8 cellular contexts compared by ENCODE assay signal in genomic region chr20:36050436-36051317, GRCh38.
DNase-seq lines count a peak whose midpoint lies in the region; ATAC-seq, FAIRE-seq and TF ChIP-seq lines count a peak whose summit lies in the region.

No MANE protein-coding gene starts in this region.

- peaks cover 8% of the 10 kb centered on the region for H3K36me3 Mint-ChIP-seq in astrocyte (ENCODE audit: low read depth, unreplicated experiment)

- H3K27ac ChIP-seq in astrocyte (ENCODE audit: low read depth, low read length) (peak overlapping the region; percentile 94), aorta (ENCODE audit: low read depth in 1 of 2, low read length in 2 of 2) (peak overlapping the region; percentile 88 to 90)

- DNase-seq in NCI-H187 treated with DMSO at 0.1 percent for 48 hours (lab: John Stamatoyannopoulos, UW): peak; percentile 41
- peak; percentile 70 for DNase-seq in T-helper 22 cell (ENCODE audit: low read depth)
- DNase-seq in astrocyte (ENCODE audit: low read depth): peak; percentile 75
- peak; percentile 86 to 89 for DNase-seq in hippocampal formation (lab: John Stamatoyannopoulos, UW)
- peak; percentile 56 for DNase-seq in renal cortical epithelial cell (ENCODE audit: low read depth)
- DNase-seq in aorta: peak; percentile 95 to 96

- H3K4me1 ChIP-seq in astrocyte (ENCODE audit: insufficient read depth, low read length) (peaks cover 7% of the 10 kb centered on the region), aorta (ENCODE audit: control insufficient read depth in 1 of 2, insufficient read depth in 2 of 2, low read length in 2 of 2) (no peaks in the 10 kb centered on the region)

- 1% methylated on average over 65 to 75 of the region's 75 CpGs for WGBS in aorta, 2 donors

- no peaks in the 10 kb centered on the region for H3K9me3 ChIP-seq in astrocyte (ENCODE audit: insufficient read depth, low read depth, low read length)
- H3K9me3 ChIP-seq in aorta (ENCODE audit: control insufficient read depth, low read length): peaks cover 1% of the 10 kb centered on the region

- peak; percentile 60 for ATAC-seq in GM18499 (IDR thresholded peaks at IDR 0.05; ENCODE audit: insufficient read depth, unreplicated experiment)
- peak; percentile 80 for ATAC-seq in HG02938 (IDR thresholded peaks at IDR 0.05; ENCODE audit: unreplicated experiment)
- peak; percentile 99 for ATAC-seq in aorta (ENCODE audit: low FRiP score)

- H3K4me2 ChIP-seq in astrocyte (ENCODE audit: low read length): peak overlapping the region; percentile 88

- peaks cover 33% of the 10 kb centered on the region for H4K20me1 ChIP-seq in astrocyte (ENCODE audit: insufficient read depth, low read length)

- H3K4me1 Mint-ChIP-seq in astrocyte (ENCODE audit: low read depth, unreplicated experiment): peaks cover 17% of the 10 kb centered on the region

- peak overlapping the region; percentile 93 for H3K4me3 Mint-ChIP-seq in astrocyte (ENCODE audit: unreplicated experiment)

- peaks cover 13% of the 10 kb centered on the region for H3K27me3 Mint-ChIP-seq in astrocyte (ENCODE audit: low read depth, unreplicated experiment)

- H3K4me3 ChIP-seq in astrocyte (ENCODE audit: insufficient read depth, low read depth, low read length) (peak overlapping the region; percentile 73), aorta (ENCODE audit: low read length in 2 of 2) (peak overlapping the region; percentile 65 to 68)

- H3K9ac ChIP-seq in astrocyte (ENCODE audit: low read length): peak overlapping the region; percentile 100

- TF ChIP-seq CTCF in astrocyte (IDR thresholded peaks at IDR 0.05; ENCODE audit: insufficient read depth, low read depth, low read length): no peak

- H2AFZ ChIP-seq in astrocyte (ENCODE audit: low read depth, low read length): peak overlapping the region; percentile 80

- H3K36me3 ChIP-seq in astrocyte (ENCODE audit: insufficient read depth, low read length) (peaks cover 5% of the 10 kb centered on the region), aorta (ENCODE audit: control insufficient read depth in 1 of 2, insufficient read depth in 2 of 2, low read length in 1 of 2) (no peaks in the 10 kb centered on the region)

- H3K79me2 ChIP-seq in astrocyte (ENCODE audit: insufficient read depth, low read length): peaks cover 50% of the 10 kb centered on the region

- H3K27me3 ChIP-seq in astrocyte (ENCODE audit: insufficient read depth, low read length) (no peaks in the 10 kb centered on the region), aorta (ENCODE audit: control insufficient read depth in 1 of 2, insufficient read depth in 2 of 2, low read length in 1 of 2) (no peaks in the 10 kb centered on the region)

- no peaks in the 10 kb centered on the region for H3K9me3 Mint-ChIP-seq in astrocyte (ENCODE audit: unreplicated experiment)

- peak overlapping the region; percentile 91 for H3K27ac Mint-ChIP-seq in astrocyte (ENCODE audit: unreplicated experiment)

- FAIRE-seq in astrocyte (lab: Jason Lieb, UNC): no peak

- intact Hi-C loops in aorta (cut with DNase I): loop anchor here in 1 of 2 donors (1.0 to 5.0 kb wide), 4 partner anchors 14 to 508 kb away; partner anchors contain the start of gene ERGIC3

Comparison
In these comparisons a context has a peak if more than half of its experiments do, and no peak if none do; other contexts are left out.
1. Peak in every context shown above with its lines: DNase-seq, ATAC-seq, H3K4me3 ChIP-seq and H3K27ac ChIP-seq.
2. DNase-seq: peak in every context shown above with its lines; median percentile 96 in aorta; 88 in hippocampal formation; 75 in astrocyte; 70 in T-helper 22 cell; 56 in renal cortical epithelial cell; 41 in NCI-H187 treated with DMSO at 0.1 percent for 48 hours.